In genomic region chr14:102545461-102546265, GRCh38 we compare ENCODE assay signal across 1 cellular context.
TF ChIP-seq lines count a peak whose summit lies in the region.

No MANE protein-coding gene starts in this region.

TF ChIP-seq in SK-N-SH, 30 proteins besides CTCF, POLR2A, EP300 and RAD21 (continued from another document):
- TF ChIP-seq MAX (IDR thresholded peaks at IDR 0.05; ENCODE audit: low read depth): no peak
